Comparison of ENCODE assay signal across 17 cellular contexts in the genomic region with DNA sequence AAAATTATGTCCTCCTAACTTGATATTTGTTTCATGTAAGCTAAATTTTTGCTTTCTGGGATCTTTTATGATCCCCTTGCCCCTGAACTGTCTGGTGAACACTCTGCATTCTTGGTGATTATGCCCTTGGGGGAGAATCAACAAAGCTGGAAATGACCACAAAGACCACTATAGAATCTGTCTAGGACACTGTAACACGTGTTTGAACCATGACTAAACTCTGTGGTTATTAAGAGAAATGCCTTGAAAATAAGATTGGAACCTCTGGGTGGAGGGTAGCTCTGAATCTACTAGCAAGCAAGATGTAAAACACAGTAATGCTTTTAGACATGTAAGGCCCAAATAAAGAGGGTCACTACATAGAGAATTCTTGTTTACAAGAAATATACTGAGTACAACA.
DNase-seq lines count a peak whose midpoint lies in the region; ATAC-seq and TF ChIP-seq lines count a peak whose summit lies in the region.
"Had no signal": no experiment of that assay in that cellular context is flagged by ENCODE, and none has a peak within 500 bp of the region (broad histone marks: within the 10 kb centered on the region; RNA-seq: fewer than 3 reads in every experiment).

No MANE protein-coding gene starts in this region.

- H3K9me3 ChIP-seq in uterus = no peaks in the 10 kb centered on the region
- H3K9me3 ChIP-seq: heart left ventricle, left ventricle myocardium inferior, testis had no signal

- peak overlapping the region; percentile 47 for H3K27ac Mint-ChIP-seq in neural crest cell (ENCODE audit: unreplicated experiment)
- H3K27ac Mint-ChIP-seq: endodermal cell; natural killer cell treated with Interleukin-12 subunit alpha and Interleukin-12 subunit beta and Interleukin-15 and Interleukin-18, amount 100 ng/mL, for 72 hours; T-helper 1 cell treated with Interleukin-12 subunit alpha and Interleukin-12 subunit beta and Interleukin-4 antibody, amounts not matched to agents 30 μg/mL and 1 μg/mL, for 36 hours had no signal

- TF ChIP-seq CTCF in AG10803 (conservative IDR thresholded peaks at IDR 0.05; ENCODE audit: low read length) = no peak
- no peak for TF ChIP-seq CTCF in choroid plexus epithelial cell (conservative IDR thresholded peaks at IDR 0.05; ENCODE audit: low read depth, low read length)
- TF ChIP-seq CTCF in neural crest cell (conservative IDR thresholded peaks at IDR 0.05) = no peak
- no peak for TF ChIP-seq CTCF in uterus (IDR thresholded peaks at IDR 0.05)

- intact Hi-C loops in uterus (cut with DNase I; ENCODE audit: low total_unique reads) = no loop called here

- no peaks in the 10 kb centered on the region for H3K27me3 Mint-ChIP-seq in neural crest cell (ENCODE audit: low read depth)

- H3K27ac ChIP-seq in uterus = no peak overlapping the region
- H3K27ac ChIP-seq: left ventricle myocardium inferior, testis had no signal

- peaks cover 29% of the 10 kb centered on the region for H3K4me1 Mint-ChIP-seq in neural crest cell
- H3K4me1 Mint-ChIP-seq: endodermal cell had no signal

- H3K36me3 ChIP-seq in uterus = no peaks in the 10 kb centered on the region
- H3K36me3 ChIP-seq: left ventricle myocardium inferior had no signal

- no peak for TF ChIP-seq POLR2A in uterus (IDR thresholded peaks at IDR 0.05)

- DNase-seq in AG10803 (ENCODE audit: low read depth) = peak; percentile 90
- peak; percentile 67 for DNase-seq in OCI-M1 (lab: John Stamatoyannopoulos, UW)
- DNase-seq in choroid plexus epithelial cell (ENCODE audit: low read depth) = peak; percentile 92
- DNase-seq in neural crest cell (ENCODE audit: low read depth, low spot score) = no peak
- no peak for DNase-seq in uterus
- no peak for DNase-seq in stimulated activated CD4-positive, alpha-beta T cell treated with anti-CD3 and anti-CD28 coated beads, Interleukin-1b, Interleukin-23, amount 100 ng/mL, for 48 hours
- no peak for DNase-seq in HPDE6-E6E7 (ENCODE audit: extremely low spot score)
- DNase-seq: endodermal cell, heart left ventricle, left ventricle myocardium inferior, NCI-H1417, NCI-H510A, testis had no signal

- peaks cover 3% of the 10 kb centered on the region for H3K9me3 Mint-ChIP-seq in neural crest cell
- H3K9me3 Mint-ChIP-seq: endodermal cell; natural killer cell treated with Interleukin-12 subunit alpha and Interleukin-12 subunit beta and Interleukin-15 and Interleukin-18, amount 100 ng/mL, for 72 hours; T-helper 1 cell treated with Interleukin-12 subunit alpha and Interleukin-12 subunit beta and Interleukin-4 antibody, amounts not matched to agents 30 μg/mL and 1 μg/mL, for 36 hours had no signal

- H3K4me3 ChIP-seq in AG10803 (ENCODE audit: low read length) = no peak overlapping the region
- H3K4me3 ChIP-seq in choroid plexus epithelial cell (ENCODE audit: low read depth, low read length) = no peak overlapping the region
- H3K4me3 ChIP-seq in uterus = no peak overlapping the region
- H3K4me3 ChIP-seq: heart left ventricle, left ventricle myocardium inferior, testis had no signal

- no peaks in the 10 kb centered on the region for H3K27me3 ChIP-seq in uterus
- H3K27me3 ChIP-seq: heart left ventricle, testis had no signal

- H3K4me3 Mint-ChIP-seq in neural crest cell = peak overlapping the region; percentile 25
- H3K4me3 Mint-ChIP-seq: endodermal cell; natural killer cell treated with Interleukin-12 subunit alpha and Interleukin-12 subunit beta and Interleukin-15 and Interleukin-18, amount 100 ng/mL, for 72 hours; T-helper 1 cell treated with Interleukin-12 subunit alpha and Interleukin-12 subunit beta and Interleukin-4 antibody, amounts not matched to agents 30 μg/mL and 1 μg/mL, for 36 hours had no signal

- no peaks in the 10 kb centered on the region for H3K4me1 ChIP-seq in uterus
- H3K4me1 ChIP-seq: testis had no signal

- ATAC-seq in GM21526 (IDR thresholded peaks at IDR 0.05; ENCODE audit: low FRiP score, unreplicated experiment) = no peak
- ATAC-seq: heart left ventricle; natural killer cell treated with Interleukin-12 subunit alpha and Interleukin-12 subunit beta and Interleukin-15 and Interleukin-18, amount 100 ng/mL, for 72 hours; Panc1 had no signal

- peaks cover 3% of the 10 kb centered on the region for H3K36me3 Mint-ChIP-seq in neural crest cell (ENCODE audit: low read depth)
- H3K36me3 Mint-ChIP-seq: natural killer cell treated with Interleukin-12 subunit alpha and Interleukin-12 subunit beta and Interleukin-15 and Interleukin-18, amount 100 ng/mL, for 72 hours had no signal

Comparison
In these comparisons a context has a peak if more than half of its experiments do, and no peak if none do; other contexts are left out.
1. DNase-seq: peak in AG10803 (single experiment), OCI-M1 (single experiment) and choroid plexus epithelial cell (single experiment); none in neural crest cell (single experiment), uterus (0 of 2), stimulated activated CD4-positive, alpha-beta T cell treated with anti-CD3 and anti-CD28 coated beads, Interleukin-1b, Interleukin-23, amount 100 ng/mL, for 48 hours (single experiment) and HPDE6-E6E7 (single experiment).